ENCODE assay signal across 17 cellular contexts in genomic region chr11:67448220-67448609, GRCh38. TPM values are rescaled to one million over a fixed set of nuclear protein-coding genes. Genes with fewer than 3 reads are reported as not detected.
"Had no signal": no experiment of that assay in that cellular context is flagged by ENCODE, and none has a peak within 500 bp of the region (broad histone marks: within the 10 kb centered on the region; RNA-seq: fewer than 3 reads in every experiment).

No MANE protein-coding gene starts in this region.

- H3K4me3 Mint-ChIP-seq: activated CD8-positive, alpha-beta T cell treated with anti-CD3 and anti-CD28 coated beads for 36 hours; activated T-helper 1 cell treated with anti-CD3 and anti-CD28 coated beads, Interleukin-12 subunit alpha, Interleukin-12 subunit beta, Interleukin-2, Interleukin-4 antibody, amounts not matched to agents 30 ng/mL and 10 ng/mL and 1 ng/mL, durations not matched to agents 14 hours and 24 hours and 36 hours; nephron progenitor cell had no signal

- H3K4me3 ChIP-seq: breast epithelium, dorsolateral prefrontal cortex, pancreas had no signal

- ATAC-seq: activated CD8-positive, alpha-beta T cell treated with anti-CD3 and anti-CD28 coated beads for 36 hours; activated naive CD4-positive, alpha-beta T cell treated with anti-CD3 and anti-CD28 coated beads, Interleukin-2, amount 50 U/mL, for 72 hours; esophagus mucosa; left cardiac atrium; pancreas had no signal

- H3K9me3 ChIP-seq: breast epithelium, pancreas had no signal

- H3K36me3 ChIP-seq: breast epithelium, pancreas had no signal

- H3K27me3 Mint-ChIP-seq: activated CD8-positive, alpha-beta T cell treated with anti-CD3 and anti-CD28 coated beads for 36 hours had no signal

- H3K9me3 Mint-ChIP-seq: activated CD8-positive, alpha-beta T cell treated with anti-CD3 and anti-CD28 coated beads for 36 hours; activated naive CD4-positive, alpha-beta T cell treated with anti-CD3 and anti-CD28 coated beads, Interleukin-2, amount 50 U/mL, for 72 hours; activated T-helper 1 cell treated with anti-CD3 and anti-CD28 coated beads, Interleukin-12 subunit alpha, Interleukin-12 subunit beta, Interleukin-2, Interleukin-4 antibody, amounts not matched to agents 30 ng/mL and 10 ng/mL and 1 ng/mL, durations not matched to agents 14 hours and 24 hours and 36 hours; nephron progenitor cell had no signal

- H3K27ac ChIP-seq: breast epithelium, dorsolateral prefrontal cortex, pancreas had no signal

- H3K27ac Mint-ChIP-seq: activated CD8-positive, alpha-beta T cell treated with anti-CD3 and anti-CD28 coated beads for 36 hours; nephron progenitor cell had no signal

- H3K4me1 ChIP-seq: breast epithelium had no signal

- H3K27me3 ChIP-seq: breast epithelium, dorsolateral prefrontal cortex, pancreas had no signal

- DNase-seq: activated CD4-positive, CD25-positive, alpha-beta regulatory T cell treated with anti-CD3 and anti-CD28 coated beads, Interleukin-2, amount 50 U/mL, for 72 hours; activated CD8-positive, alpha-beta memory T cell treated with anti-CD3 and anti-CD28 coated beads, Interleukin-2, amount 50 U/mL, for 4 hours; activated CD8-positive, alpha-beta T cell treated with anti-CD3 and anti-CD28 coated beads for 36 hours; dorsolateral prefrontal cortex; left cardiac atrium; mammary epithelial cell; nephron progenitor cell; pancreas; SIG-M5; substantia nigra; trophoblast cell had no signal

- H3K36me3 Mint-ChIP-seq: activated naive CD4-positive, alpha-beta T cell treated with anti-CD3 and anti-CD28 coated beads, Interleukin-2, amount 50 U/mL, for 72 hours had no signal

RNA-seq across cellular contexts. Expression of gene GPR152, which starts 4.3 kb away (rescaled TPM):
- total RNA-seq: activated CD8-positive, alpha-beta T cell treated with anti-CD3 and anti-CD28 coated beads for 36 hours; activated naive CD4-positive, alpha-beta T cell treated with anti-CD3 and anti-CD28 coated beads, Interleukin-2, amount 50 U/mL, for 72 hours; activated T-helper 1 cell treated with anti-CD3 and anti-CD28 coated beads, Interleukin-12 subunit alpha, Interleukin-12 subunit beta, Interleukin-2, Interleukin-4 antibody, amounts not matched to agents 30 ng/mL and 10 ng/mL and 1 ng/mL, durations not matched to agents 14 hours and 24 hours and 36 hours; breast epithelium; chondrocyte; esophagus mucosa; glomerular endothelial cell; left cardiac atrium; mammary epithelial cell; pancreas had no signal
- polyA plus RNA-seq: mammary epithelial cell, pancreas had no signal

RNA-seq across cellular contexts. Expression of gene CABP4, which starts 6.9 kb away (rescaled TPM):
- total RNA-seq: chondrocyte had no signal
